Comparison of ENCODE assay signal across 9 cellular contexts in the genomic region with DNA sequence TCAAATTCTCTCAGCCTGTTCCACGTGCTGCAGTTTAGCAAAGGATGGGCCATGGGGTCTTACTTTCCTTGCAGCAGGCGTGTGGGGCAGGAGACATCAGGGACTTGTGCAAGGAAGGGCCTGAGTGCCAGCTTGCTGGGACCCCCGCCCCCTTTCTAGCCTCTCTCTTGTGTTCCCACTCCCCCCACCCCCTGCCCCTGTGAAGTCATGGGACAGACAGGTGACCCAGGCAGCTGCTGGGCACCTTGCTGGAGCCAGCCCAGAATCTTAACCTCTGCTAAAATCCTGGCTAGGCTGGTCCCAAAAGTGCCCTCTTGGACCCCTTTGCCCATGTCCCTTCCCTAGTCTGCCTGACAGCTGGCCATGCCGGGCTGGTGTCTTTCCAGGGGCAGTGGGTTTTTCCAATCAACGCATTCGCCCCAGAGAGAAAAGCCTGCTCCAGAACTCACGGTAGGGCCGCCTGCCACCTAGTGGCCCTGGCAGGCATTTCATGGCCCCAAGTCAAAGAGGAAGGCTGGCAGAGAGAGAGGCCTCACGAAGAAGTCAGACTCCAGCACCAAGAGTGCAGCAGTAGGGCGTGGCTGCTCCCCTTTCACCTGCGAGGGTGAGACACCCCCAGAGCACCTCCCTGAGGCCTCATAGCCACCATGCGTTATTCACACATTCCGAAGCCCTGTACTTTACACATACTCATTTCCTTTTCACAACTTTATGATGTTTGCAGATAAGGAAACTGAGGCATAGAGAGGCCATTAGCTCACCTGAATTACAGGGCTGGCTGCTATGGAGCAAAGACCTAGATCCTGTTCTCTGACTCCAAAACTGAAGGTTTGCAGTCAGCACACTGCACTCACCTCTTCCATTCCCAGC.
A peak's percentile ranks its signal among the peaks of the same experiment; 100 is the strongest.
DNase-seq lines count a peak whose midpoint lies in the region; ATAC-seq, FAIRE-seq and TF ChIP-seq lines count a peak whose summit lies in the region.
"Had no signal": no experiment of that assay in that cellular context is flagged by ENCODE, and none has a peak within 500 bp of the region (broad histone marks: within the 10 kb centered on the region; RNA-seq: fewer than 3 reads in every experiment).

No MANE protein-coding gene starts in this region.

- H3K36me3 Mint-ChIP-seq in activated CD4-positive, alpha-beta T cell treated with anti-CD3 and anti-CD28 coated beads, Interleukin-2, amount 10 ng/mL, durations not matched to agents 7 days and 5 days (ENCODE audit: low read depth), result peaks cover 65% of the 10 kb centered on the region

- H3K4me1 ChIP-seq in colonic mucosa, result no peaks in the 10 kb centered on the region
- no peaks in the 10 kb centered on the region for H3K4me1 ChIP-seq in HepG2 (ENCODE audit: insufficient read depth, low read length)

- H3K27me3 ChIP-seq in colonic mucosa, result no peaks in the 10 kb centered on the region
- no peaks in the 10 kb centered on the region for H3K27me3 ChIP-seq in HepG2 (ENCODE audit: control insufficient read depth in 1 of 2, insufficient read depth in 2 of 2, low read length in 2 of 2)

- no peaks in the 10 kb centered on the region for H3K9me3 ChIP-seq in colonic mucosa
- no peaks in the 10 kb centered on the region for H3K9me3 ChIP-seq in HepG2 (ENCODE audit: low read length)

- CTCF ChIA-PET in activated CD4-positive, alpha-beta T cell treated with anti-CD3 and anti-CD28 coated beads, Interleukin-2, amount 10 ng/mL, durations not matched to agents 7 days and 5 days (lab: Charles Lee), result interaction anchor here (0.6 to 1.5 kb wide), 3 partner anchors 13 to 115 kb away, joined by 3 read pairs; no protein-coding TSS in a partner anchor
- CTCF ChIA-PET in HepG2 (lab: Yijun Ruan, JAX; ENCODE audit: low intra/inter-chr PET ratio, low total read pairs), result no interaction called here

- in situ Hi-C loops in HepG2 (cut with HindIII; ENCODE audit: extremely low pct_ligation_motif_present, low pct_unique_long_range_greater_than_20kb), result no loop called here

- H3K4me2 ChIP-seq in HepG2 (ENCODE audit: low read depth, low read length), result no peak overlapping the region

- no peak for TF ChIP-seq EP300 in HepG2 (IDR thresholded peaks at IDR 0.05; ENCODE audit: low read depth in 2 of 2, low read length in 2 of 2)
- no peak for TF ChIP-seq EP300 in HepG2 (CRISPR knock-in tag; IDR thresholded peaks at IDR 0.05; ENCODE audit: borderline replicate concordance)

- ATAC-seq in HepG2 (peak; percentile 88), HG02588 (IDR thresholded peaks at IDR 0.05; ENCODE audit: unreplicated experiment) (no peak)

- H3K4me1 Mint-ChIP-seq in activated CD4-positive, alpha-beta T cell treated with anti-CD3 and anti-CD28 coated beads, Interleukin-2, amount 10 ng/mL, durations not matched to agents 7 days and 5 days, result peaks cover 32% of the 10 kb centered on the region

- H3K27ac ChIP-seq in colonic mucosa (no peak overlapping the region), HepG2 (ENCODE audit: extremely low read length, insufficient read depth, low read length) (no peak overlapping the region)

- TF ChIP-seq RAD21 in HepG2 (CRISPR knock-in tag; IDR thresholded peaks at IDR 0.05), result peak; percentile 64

- H3K79me2 ChIP-seq in HepG2 (ENCODE audit: insufficient read depth, low read length), result no peaks in the 10 kb centered on the region

- TF ChIP-seq CTCF in colonic mucosa (IDR thresholded peaks at IDR 0.05), result peak; percentile 97
- TF ChIP-seq CTCF in HepG2 (CRISPR knock-in tag; IDR thresholded peaks at IDR 0.05), result peak; percentile 85

- H3K27ac Mint-ChIP-seq in activated CD4-positive, alpha-beta T cell treated with anti-CD3 and anti-CD28 coated beads, Interleukin-2, amount 10 ng/mL, durations not matched to agents 7 days and 5 days, result peak overlapping the region; percentile 68

- WGBS in HepG2 (ENCODE audit: low lambda C conversion rate), result 81% methylated on average over 6 of the region's 13 CpGs

- no TSS peak for BruUV-seq in HepG2 (replicated peaks; lab: Mats Ljungman, UMichigan)

- no peak overlapping the region for H2AFZ ChIP-seq in HepG2 (ENCODE audit: low read length)

- DNase-seq in 8988T (peak; percentile 89), GM19240 (ENCODE audit: insufficient read length, low spot score) (peak; percentile 89), NCI-H510A (lab: John Stamatoyannopoulos, UW) (peak; percentile 12), colonic mucosa (peak; percentile 83), HepG2 (ENCODE audit: low spot score) (peak; percentile 40)
- peak; percentile 75 for DNase-seq in activated CD4-positive, alpha-beta T cell treated with anti-CD3 and anti-CD28 coated beads, Interleukin-2, amount 10 ng/mL, durations not matched to agents 7 days and 5 days
- peak; percentile 60 to 63 (median 60) for DNase-seq in stimulated activated CD4-positive, alpha-beta T cell treated with anti-CD3 and anti-CD28 coated beads, TNF-alpha, amount 100 ng/mL, for 48 hours (ENCODE audit: low read depth in 3 of 3)

- no peak overlapping the region for H3K4me3 Mint-ChIP-seq in activated CD4-positive, alpha-beta T cell treated with anti-CD3 and anti-CD28 coated beads, Interleukin-2, amount 10 ng/mL, durations not matched to agents 7 days and 5 days

- H3K9ac ChIP-seq in colonic mucosa (ENCODE audit: low read depth in 2 of 2, low read length in 2 of 2) (no peak overlapping the region), HepG2 (ENCODE audit: insufficient read depth, low read depth, low read length) (no peak overlapping the region)

- H3K36me3 ChIP-seq in colonic mucosa (no peaks in the 10 kb centered on the region), HepG2 (replicated peaks in 1 of 2; ENCODE audit: control insufficient read depth in 1 of 2, insufficient read depth in 2 of 2, low read length in 2 of 2) (peaks cover 11 to 23% of the 10 kb centered on the region in 2 experiments; a peak in 4 of 5 replicates)

- 0 out of 2 replicates have a peak, but pooled peaks cover 2% of the 10 kb centered on the region for H4K20me1 ChIP-seq in HepG2 (ENCODE audit: insufficient read depth, low read length)

- intact Hi-C loops in colonic mucosa (cut with DNase I), result loop anchor here (2.0 to 10.0 kb wide), 2 partner anchors 90 to 556 kb away; a partner anchor contains a TSS
- intact Hi-C loops in HepG2 (cut with micrococcal nuclease; ENCODE audit: unreplicated experiment), result no loop called here

- TF ChIP-seq POLR2A in HepG2 (IDR thresholded peaks at IDR 0.05; ENCODE audit: insufficient read depth in 1 of 2, low read depth in 2 of 2, low read length in 2 of 2), result no peak

- no peak for FAIRE-seq in HepG2 (lab: Jason Lieb, UNC)
- FAIRE-seq: G401.6 had no signal

- H3K9me3 Mint-ChIP-seq in activated CD4-positive, alpha-beta T cell treated with anti-CD3 and anti-CD28 coated beads, Interleukin-2, amount 10 ng/mL, durations not matched to agents 7 days and 5 days, result no peaks in the 10 kb centered on the region

- H3K27me3 Mint-ChIP-seq in activated CD4-positive, alpha-beta T cell treated with anti-CD3 and anti-CD28 coated beads, Interleukin-2, amount 10 ng/mL, durations not matched to agents 7 days and 5 days, result no peaks in the 10 kb centered on the region

- H3K4me3 ChIP-seq in colonic mucosa, result no peak overlapping the region
- no peak overlapping the region for H3K4me3 ChIP-seq in HepG2 (replicated peaks in 1 of 3; ENCODE audit: insufficient read depth in 1 of 3, low read depth in 2 of 3, low read length in 3 of 3)

- POLR2A ChIA-PET in activated CD4-positive, alpha-beta T cell treated with anti-CD3 and anti-CD28 coated beads, Interleukin-2, amount 10 ng/mL, durations not matched to agents 7 days and 5 days (lab: Charles Lee), result no interaction called here
- POLR2A ChIA-PET in HepG2 (lab: Yijun Ruan, JAX), result no interaction called here

TF ChIP-seq in HepG2, 621 proteins besides CTCF, POLR2A, EP300 and RAD21 (continues in another document):
- TF ChIP-seq, protein P1, sequence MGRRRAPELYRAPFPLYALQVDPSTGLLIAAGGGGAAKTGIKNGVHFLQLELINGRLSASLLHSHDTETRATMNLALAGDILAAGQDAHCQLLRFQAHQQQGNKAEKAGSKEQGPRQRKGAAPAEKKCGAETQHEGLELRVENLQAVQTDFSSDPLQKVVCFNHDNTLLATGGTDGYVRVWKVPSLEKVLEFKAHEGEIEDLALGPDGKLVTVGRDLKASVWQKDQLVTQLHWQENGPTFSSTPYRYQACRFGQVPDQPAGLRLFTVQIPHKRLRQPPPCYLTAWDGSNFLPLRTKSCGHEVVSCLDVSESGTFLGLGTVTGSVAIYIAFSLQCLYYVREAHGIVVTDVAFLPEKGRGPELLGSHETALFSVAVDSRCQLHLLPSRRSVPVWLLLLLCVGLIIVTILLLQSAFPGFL (CRISPR knock-in tag; IDR thresholded peaks at IDR 0.05), result no peak
- TF ChIP-seq NFE2L1 (CRISPR knock-in tag; IDR thresholded peaks at IDR 0.05; ENCODE audit: borderline replicate concordance) (no peak), JARID2 (CRISPR knock-in tag; IDR thresholded peaks at IDR 0.05; ENCODE audit: insufficient replicate concordance) (no peak), SMC3 (IDR thresholded peaks at IDR 0.05; ENCODE audit: low read length) (peak; percentile 54), ZNF562 (CRISPR knock-in tag; IDR thresholded peaks at IDR 0.05; ENCODE audit: borderline replicate concordance) (no peak), MIER3 (CRISPR knock-in tag; IDR thresholded peaks at IDR 0.05; ENCODE audit: borderline replicate concordance) (no peak), KDM6A (CRISPR knock-in tag; IDR thresholded peaks at IDR 0.05; ENCODE audit: low read depth) (no peak), XRCC5 (optimal IDR thresholded peaks at IDR 0.05; ENCODE audit: low read length) (peak; percentile 57), ZNF660 (CRISPR knock-in tag; IDR thresholded peaks at IDR 0.05; ENCODE audit: borderline replicate concordance, low read depth) (no peak), ATAD3A (CRISPR knock-in tag; IDR thresholded peaks at IDR 0.05) (no peak), LCORL (IDR thresholded peaks at IDR 0.05) (no peak), LCORL (CRISPR knock-in tag; IDR thresholded peaks at IDR 0.05) (0 out of 2 replicates have a peak, but pooled peaks have one; percentile 20), SALL1 (CRISPR knock-in tag; IDR thresholded peaks at IDR 0.05) (0 out of 2 replicates have a peak, but pooled peaks have one; percentile 16), KMT2B (CRISPR knock-in tag; IDR thresholded peaks at IDR 0.05) (no peak), RORA (CRISPR knock-in tag; IDR thresholded peaks at IDR 0.05) (no peak), HNRNPLL (IDR thresholded peaks at IDR 0.05; ENCODE audit: low read depth, low read length, poor library complexity, severe bottlenecking) (no peak), ZNF773 (CRISPR knock-in tag; IDR thresholded peaks at IDR 0.05; ENCODE audit: borderline replicate concordance) (no peak), KDM2A (CRISPR knock-in tag; IDR thresholded peaks at IDR 0.05; ENCODE audit: borderline replicate concordance, low read depth) (peak; percentile 29; the same call in 1 of the 2 replicates), ZNF619 (CRISPR knock-in tag; IDR thresholded peaks at IDR 0.05) (no peak)
- TF ChIP-seq, protein P2, sequence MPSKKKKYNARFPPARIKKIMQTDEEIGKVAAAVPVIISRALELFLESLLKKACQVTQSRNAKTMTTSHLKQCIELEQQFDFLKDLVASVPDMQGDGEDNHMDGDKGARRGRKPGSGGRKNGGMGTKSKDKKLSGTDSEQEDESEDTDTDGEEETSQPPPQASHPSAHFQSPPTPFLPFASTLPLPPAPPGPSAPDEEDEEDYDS (CRISPR knock-in tag; IDR thresholded peaks at IDR 0.05), result no peak

Comparison
In these comparisons a context has a peak if more than half of its experiments do, and no peak if none do; other contexts are left out.
1. DNase-seq: peak in every context shown above with its lines; median percentile 89 in 8988T; 89 in GM19240; 83 in colonic mucosa; 75 in activated CD4-positive, alpha-beta T cell treated with anti-CD3 and anti-CD28 coated beads, Interleukin-2, amount 10 ng/mL, durations not matched to agents 7 days and 5 days; 60 in stimulated activated CD4-positive, alpha-beta T cell treated with anti-CD3 and anti-CD28 coated beads, TNF-alpha, amount 100 ng/mL, for 48 hours; 40 in HepG2; 12 in NCI-H510A.